9 cellular contexts compared by ENCODE assay signal in genomic region chr7:99580778-99581332, GRCh38. TPM values are rescaled to one million over a fixed set of nuclear protein-coding genes. Genes with fewer than 3 reads are reported as not detected.
DNase-seq lines count a peak whose midpoint lies in the region; ATAC-seq, FAIRE-seq and TF ChIP-seq lines count a peak whose summit lies in the region.
"Not testable (repeated sequence)": the region's sequence is repeated elsewhere in the genome, so short reads cannot be mapped to it uniquely, and the experiment has no call there.
"Had no signal": no experiment of that assay in that cellular context is flagged by ENCODE, and none has a peak within 500 bp of the region (broad histone marks: within the 10 kb centered on the region; RNA-seq: fewer than 3 reads in every experiment).

No MANE protein-coding gene starts in this region.

- not testable (repeated sequence) for FAIRE-seq in GM12878 (lab: Jason Lieb, UNC); keratinocyte (lab: Jason Lieb, UNC)

- H3K4me2 ChIP-seq in GM12878 (ENCODE audit: control insufficient read depth, insufficient read depth) (peak overlapping the region; percentile 78), keratinocyte (ENCODE audit: control insufficient read depth, extremely low read depth, insufficient read depth, low read depth, low read length) (peak overlapping the region; percentile 83)

- peak overlapping the region; percentile 97 for H2AFZ ChIP-seq in ACC112 (ENCODE audit: low read length, unreplicated experiment)
- not testable (repeated sequence) for H2AFZ ChIP-seq in GM12878 (ENCODE audit: control insufficient read depth, low read depth, low read length)
- peak overlapping the region; percentile 90 for H2AFZ ChIP-seq in keratinocyte (ENCODE audit: control insufficient read depth, low read length)

- WGBS in GM12878 (ENCODE audit: insufficient coverage, insufficient replicate concordance, low lambda C conversion rate, missing lambda C conversion rate), result 70% methylated on average over 4 of the region's 4 CpGs

- peaks cover 16% of the 10 kb centered on the region for H3K4me1 Mint-ChIP-seq in HFFc6 (ENCODE audit: low read depth)
- peaks cover 19% of the 10 kb centered on the region for H3K4me1 Mint-ChIP-seq in activated CD4-positive, alpha-beta T cell treated with anti-CD3 and anti-CD28 coated beads for 36 hours
- H3K4me1 Mint-ChIP-seq in nephron, result not testable (repeated sequence)
- peaks cover 21% of the 10 kb centered on the region for H3K4me1 Mint-ChIP-seq in stimulated activated effector memory CD8-positive, alpha-beta T cell treated with anti-CD3 and anti-CD28 coated beads, Interleukin-12 subunit alpha, Interleukin-12 subunit beta, amount 100 ng/mL, for 72 hours

- DNase-seq in HFFc6; activated CD4-positive, alpha-beta T cell treated with anti-CD3 and anti-CD28 coated beads for 36 hours; GM12878 (ENCODE audit: low read depth, low spot score); epithelial cell of proximal tubule (ENCODE audit: low read depth); keratinocyte (ENCODE audit: low read depth, low spot score); stimulated activated effector memory CD8-positive, alpha-beta T cell treated with anti-CD3 and anti-CD28 coated beads, Interleukin-12 subunit alpha, Interleukin-12 subunit beta, amount 100 ng/mL, for 72 hours (ENCODE audit: low spot score in 2 of 2): not testable (repeated sequence)

- TF ChIP-seq CTCF in HFFc6 (IDR thresholded peaks at IDR 0.05); GM12878 (IDR thresholded peaks at IDR 0.05 in 2 of 3, conservative IDR thresholded peaks at IDR 0.05 in 1 of 3; ENCODE audit: control insufficient read depth in 2 of 3, extremely low read depth in 1 of 3, insufficient read depth in 1 of 3, low read depth in 3 of 3, low read length in 3 of 3); epithelial cell of proximal tubule (conservative IDR thresholded peaks at IDR 0.05; ENCODE audit: low read depth, low read length); keratinocyte (optimal IDR thresholded peaks at IDR 0.05 in 1 of 3, IDR thresholded peaks at IDR 0.05 in 1 of 3, conservative IDR thresholded peaks at IDR 0.05 in 1 of 3; ENCODE audit: extremely low read depth in 1 of 3, insufficient read depth in 2 of 3, low read length in 3 of 3); nephron (IDR thresholded peaks at IDR 0.05; ENCODE audit: unreplicated experiment in 3 of 3): not testable (repeated sequence)

- H3K27ac Mint-ChIP-seq in HFFc6, result not testable (repeated sequence)
- H3K27ac Mint-ChIP-seq in activated CD4-positive, alpha-beta T cell treated with anti-CD3 and anti-CD28 coated beads for 36 hours, result peak overlapping the region; percentile 73
- peak overlapping the region; percentile 83 to 91 (median 85) for H3K27ac Mint-ChIP-seq in nephron
- H3K27ac Mint-ChIP-seq in stimulated activated effector memory CD8-positive, alpha-beta T cell treated with anti-CD3 and anti-CD28 coated beads, Interleukin-12 subunit alpha, Interleukin-12 subunit beta, amount 100 ng/mL, for 72 hours, result peak overlapping the region; percentile 81

- dilution Hi-C loops in keratinocyte (cut with MboI; ENCODE audit: extremely low pct_ligation_motif_present, low sequenced_read_pairs), result not testable (repeated sequence)

- H3K27me3 Mint-ChIP-seq in HFFc6 (ENCODE audit: insufficient read depth); activated CD4-positive, alpha-beta T cell treated with anti-CD3 and anti-CD28 coated beads for 36 hours; nephron (ENCODE audit: low read depth): not testable (repeated sequence)

- H3K9me1 ChIP-seq in keratinocyte (ENCODE audit: control insufficient read depth, extremely low read depth, insufficient read depth, low read length), result not testable (repeated sequence)

- H3K4me3 ChIP-seq in ACC112 (ENCODE audit: low read depth, low read length), result peak overlapping the region; percentile 79
- peak overlapping the region; percentile 37 for H3K4me3 ChIP-seq in GM12878
- peak overlapping the region; percentile 64 for H3K4me3 ChIP-seq in epithelial cell of proximal tubule (ENCODE audit: low read depth, low read length)
- peak overlapping the region in 1 of 3 experiments; percentile 61 for H3K4me3 ChIP-seq in keratinocyte (ENCODE audit: control insufficient read depth in 2 of 3, extremely low read depth in 1 of 3, insufficient read depth in 2 of 3, low read depth in 1 of 3, low read length in 3 of 3)

- SMC1A ChIA-PET in GM12878 (lab: Charles Lee; ENCODE audit: uncharacterized antibody, unreplicated experiment), result not testable (repeated sequence)

- ATAC-seq in activated CD4-positive, alpha-beta T cell treated with anti-CD3 and anti-CD28 coated beads for 36 hours; GM12878; stimulated activated effector memory CD8-positive, alpha-beta T cell treated with anti-CD3 and anti-CD28 coated beads, Interleukin-12 subunit alpha, Interleukin-12 subunit beta, amount 100 ng/mL, for 72 hours: not testable (repeated sequence)

- RAD21 ChIA-PET in GM12878 (lab: Charles Lee; ENCODE audit: unreplicated experiment), result not testable (repeated sequence)

- H3K36me3 Mint-ChIP-seq in HFFc6 (ENCODE audit: low read depth); activated CD4-positive, alpha-beta T cell treated with anti-CD3 and anti-CD28 coated beads for 36 hours (ENCODE audit: low read depth); nephron (ENCODE audit: low read depth); stimulated activated effector memory CD8-positive, alpha-beta T cell treated with anti-CD3 and anti-CD28 coated beads, Interleukin-12 subunit alpha, Interleukin-12 subunit beta, amount 100 ng/mL, for 72 hours: not testable (repeated sequence)

- not testable (repeated sequence) for H3K9ac ChIP-seq in GM12878 (ENCODE audit: control insufficient read depth, insufficient read depth, low read length)
- H3K9ac ChIP-seq in keratinocyte (ENCODE audit: control insufficient read depth, extremely low read depth, insufficient read depth, low read length), result peak overlapping the region; percentile 37

- POLR2A ChIA-PET in activated CD4-positive, alpha-beta T cell treated with anti-CD3 and anti-CD28 coated beads for 36 hours (lab: Charles Lee), result interaction anchor here (1.1 kb wide), 1 partner anchor 109 kb away, joined by 6 read pairs; no protein-coding TSS in a partner anchor
- POLR2A ChIA-PET in GM12878 (lab: Charles Lee), result not testable (repeated sequence)

- not testable (repeated sequence) for TF ChIP-seq RAD21 in GM12878 (IDR thresholded peaks at IDR 0.05; ENCODE audit: insufficient read depth, low read depth, low read length)

- in situ Hi-C loops in GM12878 (cut with MboI), result not testable (repeated sequence)

- TF ChIP-seq EP300 in GM12878 (IDR thresholded peaks at IDR 0.05; ENCODE audit: borderline replicate concordance in 1 of 2, control insufficient read depth in 1 of 2, low read depth in 2 of 2, low read length in 2 of 2), result not testable (repeated sequence)

- BruUV-seq in GM12878 (replicated peaks; lab: Mats Ljungman, UMichigan), result not testable (repeated sequence)

- H3K9me3 Mint-ChIP-seq in HFFc6; activated CD4-positive, alpha-beta T cell treated with anti-CD3 and anti-CD28 coated beads for 36 hours (ENCODE audit: low read depth); nephron; stimulated activated effector memory CD8-positive, alpha-beta T cell treated with anti-CD3 and anti-CD28 coated beads, Interleukin-12 subunit alpha, Interleukin-12 subunit beta, amount 100 ng/mL, for 72 hours: not testable (repeated sequence)

- H3K4me3 Mint-ChIP-seq in HFFc6 (peak overlapping the region; percentile 86), nephron (peak overlapping the region; percentile 93 to 95 (median 93))
- peak overlapping the region; percentile 70 for H3K4me3 Mint-ChIP-seq in activated CD4-positive, alpha-beta T cell treated with anti-CD3 and anti-CD28 coated beads for 36 hours
- peak overlapping the region; percentile 79 for H3K4me3 Mint-ChIP-seq in stimulated activated effector memory CD8-positive, alpha-beta T cell treated with anti-CD3 and anti-CD28 coated beads, Interleukin-12 subunit alpha, Interleukin-12 subunit beta, amount 100 ng/mL, for 72 hours

- H3K9me3 ChIP-seq in GM12878 (replicated peaks; ENCODE audit: control insufficient read depth, insufficient read depth, low read length); keratinocyte (ENCODE audit: control insufficient read depth, low read depth, low read length): not testable (repeated sequence)

- H3K27me3 ChIP-seq in ACC112 (ENCODE audit: insufficient read depth, low read length), result peaks cover 17% of the 10 kb centered on the region; the same call in 1 of the 2 replicates
- H3K27me3 ChIP-seq in GM12878 (replicated peaks in 1 of 2; ENCODE audit: control insufficient read depth in 2 of 2, insufficient read depth in 2 of 2, low read length in 1 of 2); keratinocyte (ENCODE audit: control insufficient read depth, extremely low read depth, insufficient read depth, low read length): not testable (repeated sequence)

- H3K79me2 ChIP-seq in ACC112 (ENCODE audit: control insufficient read depth, insufficient read depth, low read length, unreplicated experiment); GM12878 (ENCODE audit: control insufficient read depth, insufficient read depth, low read length); keratinocyte (ENCODE audit: control insufficient read depth, insufficient read depth, low read length): not testable (repeated sequence)

- not testable (repeated sequence) for H3K27ac ChIP-seq in ACC112 (ENCODE audit: low read depth, low read length); GM12878 (ENCODE audit: control insufficient read depth, insufficient read depth); keratinocyte (ENCODE audit: control insufficient read depth, insufficient read depth, low read length)

- H3K36me3 ChIP-seq in ACC112 (ENCODE audit: insufficient read depth, low read length); GM12878 (ENCODE audit: control insufficient read depth in 2 of 2, insufficient read depth in 2 of 2, low read length in 1 of 2); keratinocyte (ENCODE audit: control insufficient read depth in 2 of 2, extremely low read depth in 1 of 2, insufficient read depth in 2 of 2, low read length in 2 of 2): not testable (repeated sequence)

- intact Hi-C loops in activated CD4-positive, alpha-beta T cell treated with anti-CD3 and anti-CD28 coated beads for 36 hours (cut with DNase I, micrococcal nuclease), result loop anchor here (1.0 to 2.0 kb wide), 2 partner anchors 36 to 109 kb away; partner anchors contain the start of genes ZSCAN25 (in 2 of the 2) and ZNF789 (in 1 of the 2)
- intact Hi-C loops in GM12878 (cut with micrococcal nuclease; ENCODE audit: unreplicated experiment), result loop anchor here (2.0 kb wide), 1 partner anchor 20 kb away; no protein-coding TSS in a partner anchor

- TF ChIP-seq POLR2A in GM12878 (IDR thresholded peaks at IDR 0.05; ENCODE audit: low read depth, low read length), result not testable (repeated sequence)

- H4K20me1 ChIP-seq in GM12878 (ENCODE audit: control insufficient read depth, insufficient read depth); keratinocyte (ENCODE audit: control insufficient read depth, extremely low read depth, insufficient read depth, low read length): not testable (repeated sequence)

- H3K4me1 ChIP-seq in ACC112 (ENCODE audit: control insufficient read depth, insufficient read depth, low read length, unreplicated experiment); GM12878 (ENCODE audit: control insufficient read depth, insufficient read depth, low read length): not testable (repeated sequence)
- H3K4me1 ChIP-seq in keratinocyte (ENCODE audit: control insufficient read depth, extremely low read depth, insufficient read depth, low read length), result peaks cover 12% of the 10 kb centered on the region

- CTCF ChIA-PET in activated CD4-positive, alpha-beta T cell treated with anti-CD3 and anti-CD28 coated beads for 36 hours (lab: Charles Lee), result interaction anchor here (0.6 to 1.4 kb wide), 5 partner anchors 17 to 1252 kb away, joined by 3 to 4 read pairs (median 3); partner anchors contain the start of gene TMEM225B
- CTCF ChIA-PET in GM12878 (lab: Yijun Ruan, JAX), result not testable (repeated sequence)

RNA-seq across cellular contexts. Expression of gene TMEM225B, which starts 17.2 kb away (rescaled TPM):
- total RNA-seq in HFFc6 (2021; fragmentation: NEBNext Ultra II Directional; extraction: Animal tissue kit (Norgen Biotek cat#: 25700)), result 1 to 10 TPM in 1 of 6 experiments, under 1 TPM in 5; 0.24 to 1.4 (median 0.52) TPM
- total RNA-seq in activated CD4-positive, alpha-beta T cell treated with anti-CD3 and anti-CD28 coated beads for 36 hours, result under 1 TPM; 0.57 to 0.58 TPM
- 1.1 and 1.9 TPM in 2 replicates for total RNA-seq in GM12878 (2013; cell fraction: nucleolus; rRNA removed)
- total RNA-seq in GM12878 (2014; rRNA removed) (0.60 and 0.62 TPM in 2 replicates), GM12878 (2014; rRNA removed; fragmentation: Illumina TruSeq; extraction: Trizol) (0.23 and 0.31 TPM in 2 replicates), GM12878 (2021) (0.26 and 0.45 TPM in 2 replicates), epithelial cell of proximal tubule (0.17 and 0.43 TPM in 2 replicates)
- 0.60 TPM for polyA plus RNA-seq in GM12878 (2011; ENCODE audit: low read depth)
- polyA plus RNA-seq in GM12878 (2011; rRNA removed) (1.4 and 1.9 TPM in 2 replicates), GM12878 (2014; fragmentation: Illumina TruSeq; extraction: Trizol) (0.22 TPM in 1 of 2 replicates, not detected in the other), GM12878 (2014; fragmentation: Nextera tagmentation; extraction: Ambion mirVana) (under 1 TPM; 0.31 to 0.55 TPM), GM12878 (2014; rRNA removed) (0.11 and 0.85 TPM in 2 replicates), GM12878 (2016; fragmentation: Nextera tagmentation; extraction: Ambion mirVana) (under 1 TPM; 0.27 to 0.55 TPM), keratinocyte (0.18 to 0.26 TPM (median 0.23 TPM) in 3 replicates)
- polyA plus RNA-seq in GM12878 (2011; cell fraction: cytosol; rRNA removed), result 1.3 TPM in 2 replicates
- 2.0 and 5.1 TPM in 2 replicates for polyA plus RNA-seq in GM12878 (2011; cell fraction: nucleus; rRNA removed)
- polyA plus RNA-seq in GM12878 (2012), result 0.62 and 0.68 TPM in 2 replicates
- 0.67 and 1.4 TPM in 2 replicates for polyA minus RNA-seq in GM12878 (2011; rRNA and poly(A)+ RNA removed)
- not detected in 2 replicates for polyA minus RNA-seq in GM12878 (2011; cell fraction: cytosol; rRNA and poly(A)+ RNA removed)
- polyA minus RNA-seq in GM12878 (2011; cell fraction: nucleus; rRNA and poly(A)+ RNA removed), result 0.36 TPM in 1 of 2 replicates, not detected in the other
- polyA plus RNA-seq in keratinocyte (2011; ENCODE audit: low read depth), result 0.26 TPM
- 0.05 and 0.13 TPM in 2 replicates for polyA plus RNA-seq in keratinocyte (2011; cell fraction: cytosol; rRNA removed)
- 0.15 and 0.19 TPM in 2 replicates for polyA plus RNA-seq in keratinocyte (2011; cell fraction: nucleus; rRNA removed)
- polyA plus RNA-seq in keratinocyte (2012; ENCODE audit: low replicate concordance), result 1.7 TPM in 1 of 2 replicates, not detected in the other
- 0.20 TPM in 1 of 3 replicates, not detected in the others for polyA minus RNA-seq in keratinocyte
- polyA minus RNA-seq in keratinocyte (2011; cell fraction: cytosol; rRNA and poly(A)+ RNA removed), result not detected
- polyA minus RNA-seq in keratinocyte (2011; cell fraction: nucleus; rRNA and poly(A)+ RNA removed), result not detected in 2 replicates
- total RNA-seq: A172 had no signal

RNA-seq across cellular contexts. Expression of gene ZNF655, which starts 22.4 kb away (rescaled TPM):
- total RNA-seq in HFFc6 (2021; fragmentation: NEBNext Ultra II Directional; extraction: Animal tissue kit (Norgen Biotek cat#: 25700)), result 10 to 100 TPM; 38.6 to 50.0 (median 43.5) TPM
- total RNA-seq in activated CD4-positive, alpha-beta T cell treated with anti-CD3 and anti-CD28 coated beads for 36 hours, result 10 to 100 TPM; 51.1 to 52.0 TPM
- total RNA-seq in GM12878 (2013; cell fraction: nucleolus; rRNA removed), result 323 and 325 TPM in 2 replicates
- total RNA-seq in GM12878 (2014; rRNA removed), result 54.3 and 57.2 TPM in 2 replicates
- 52.9 and 54.2 TPM in 2 replicates for total RNA-seq in GM12878 (2014; rRNA removed; fragmentation: Illumina TruSeq; extraction: Trizol)
- total RNA-seq in GM12878 (2021), result 43.7 and 43.8 TPM in 2 replicates
- polyA plus RNA-seq in GM12878 (2011; ENCODE audit: low read depth), result 24.4 TPM
- 107 and 133 TPM in 2 replicates for polyA plus RNA-seq in GM12878 (2011; rRNA removed)
- polyA plus RNA-seq in GM12878 (2011; cell fraction: cytosol; rRNA removed), result 71.5 and 86.9 TPM in 2 replicates
- polyA plus RNA-seq in GM12878 (2011; cell fraction: nucleus; rRNA removed), result 173 and 184 TPM in 2 replicates
- 34.9 and 40.6 TPM in 2 replicates for polyA plus RNA-seq in GM12878 (2012)
- polyA plus RNA-seq in GM12878 (2014; fragmentation: Illumina TruSeq; extraction: Trizol), result 61.2 and 80.1 TPM in 2 replicates
- polyA plus RNA-seq in GM12878 (2014; fragmentation: Nextera tagmentation; extraction: Ambion mirVana), result 10 to 100 TPM; 14.5 to 21.4 TPM
- 75.1 and 76.0 TPM in 2 replicates for polyA plus RNA-seq in GM12878 (2014; rRNA removed)
- 10 to 100 TPM; 52.1 to 52.7 TPM for polyA plus RNA-seq in GM12878 (2016; fragmentation: Nextera tagmentation; extraction: Ambion mirVana)
- 76.9 and 90.5 TPM in 2 replicates for polyA minus RNA-seq in GM12878 (2011; rRNA and poly(A)+ RNA removed)
- 22.1 and 28.3 TPM in 2 replicates for polyA minus RNA-seq in GM12878 (2011; cell fraction: cytosol; rRNA and poly(A)+ RNA removed)
- 73.3 and 96.1 TPM in 2 replicates for polyA minus RNA-seq in GM12878 (2011; cell fraction: nucleus; rRNA and poly(A)+ RNA removed)
- 31.5 and 53.8 TPM in 2 replicates for total RNA-seq in epithelial cell of proximal tubule
- 46.2 to 71.1 TPM (median 59.6 TPM) in 3 replicates for polyA plus RNA-seq in keratinocyte
- 6.2 TPM for polyA plus RNA-seq in keratinocyte (2011; ENCODE audit: low read depth)
- 31.4 and 45.4 TPM in 2 replicates for polyA plus RNA-seq in keratinocyte (2011; cell fraction: cytosol; rRNA removed)
- polyA plus RNA-seq in keratinocyte (2011; cell fraction: nucleus; rRNA removed), result 121 and 122 TPM in 2 replicates
- polyA plus RNA-seq in keratinocyte (2012; ENCODE audit: low replicate concordance), result 21.3 and 34.4 TPM in 2 replicates
- polyA minus RNA-seq in keratinocyte, result 29.8 to 69.0 TPM (median 31.3 TPM) in 3 replicates
- polyA minus RNA-seq in keratinocyte (2011; cell fraction: cytosol; rRNA and poly(A)+ RNA removed), result 21.1 TPM
- polyA minus RNA-seq in keratinocyte (2011; cell fraction: nucleus; rRNA and poly(A)+ RNA removed), result 44.1 and 62.5 TPM in 2 replicates

RNA-seq across cellular contexts. Expression of gene FAM200A, which starts 28.9 kb away (rescaled TPM):
- total RNA-seq in HFFc6 (2021; fragmentation: NEBNext Ultra II Directional; extraction: Animal tissue kit (Norgen Biotek cat#: 25700)), result 1 to 10 TPM; 3.6 to 5.5 (median 5.3) TPM
- total RNA-seq in activated CD4-positive, alpha-beta T cell treated with anti-CD3 and anti-CD28 coated beads for 36 hours, result 1 to 10 TPM; 4.9 to 5.5 TPM
- total RNA-seq in GM12878 (2013; cell fraction: nucleolus; rRNA removed), result 14.0 and 14.3 TPM in 2 replicates
- total RNA-seq in GM12878 (2014; rRNA removed) (5.6 and 7.6 TPM in 2 replicates), GM12878 (2014; rRNA removed; fragmentation: Illumina TruSeq; extraction: Trizol) (7.6 and 8.0 TPM in 2 replicates), GM12878 (2021) (4.0 and 4.1 TPM in 2 replicates), epithelial cell of proximal tubule (6.0 and 6.2 TPM in 2 replicates)
- 1.8 TPM for polyA plus RNA-seq in GM12878 (2011; ENCODE audit: low read depth)
- polyA plus RNA-seq in GM12878 (2011; rRNA removed) (7.6 and 11.4 TPM in 2 replicates), GM12878 (2014; fragmentation: Illumina TruSeq; extraction: Trizol) (7.4 and 9.6 TPM in 2 replicates), GM12878 (2014; fragmentation: Nextera tagmentation; extraction: Ambion mirVana) (1 to 10 TPM; 2.7 to 3.1 TPM), GM12878 (2014; rRNA removed) (4.8 and 6.4 TPM in 2 replicates), GM12878 (2016; fragmentation: Nextera tagmentation; extraction: Ambion mirVana) (1 to 10 TPM; 6.6 to 9.0 TPM), keratinocyte (5.5 to 7.6 TPM (median 5.7 TPM) in 3 replicates)
- polyA plus RNA-seq in GM12878 (2011; cell fraction: cytosol; rRNA removed), result 3.9 and 4.2 TPM in 2 replicates
- 2.1 and 2.4 TPM in 2 replicates for polyA plus RNA-seq in GM12878 (2011; cell fraction: nucleus; rRNA removed)
- polyA plus RNA-seq in GM12878 (2012), result 2.3 and 4.2 TPM in 2 replicates
- polyA minus RNA-seq in GM12878 (2011; rRNA and poly(A)+ RNA removed), result 2.7 and 3.1 TPM in 2 replicates
- 2.5 TPM in 2 replicates for polyA minus RNA-seq in GM12878 (2011; cell fraction: cytosol; rRNA and poly(A)+ RNA removed)
- polyA minus RNA-seq in GM12878 (2011; cell fraction: nucleus; rRNA and poly(A)+ RNA removed), result 3.7 and 5.5 TPM in 2 replicates
- 2.0 TPM for polyA plus RNA-seq in keratinocyte (2011; ENCODE audit: low read depth)
- 4.8 and 7.8 TPM in 2 replicates for polyA plus RNA-seq in keratinocyte (2011; cell fraction: cytosol; rRNA removed)
- polyA plus RNA-seq in keratinocyte (2011; cell fraction: nucleus; rRNA removed), result 4.6 and 6.6 TPM in 2 replicates
- polyA plus RNA-seq in keratinocyte (2012; ENCODE audit: low replicate concordance), result 3.4 and 4.1 TPM in 2 replicates
- 0.82 to 3.7 TPM (median 1.2 TPM) in 3 replicates for polyA minus RNA-seq in keratinocyte
- polyA minus RNA-seq in keratinocyte (2011; cell fraction: cytosol; rRNA and poly(A)+ RNA removed), result 3.6 TPM
- polyA minus RNA-seq in keratinocyte (2011; cell fraction: nucleus; rRNA and poly(A)+ RNA removed), result 3.2 and 5.5 TPM in 2 replicates

RNA-seq across cellular contexts. Expression of gene ZSCAN25, which starts 35.9 kb away (rescaled TPM):
- 10 to 100 TPM in 3 of 6 experiments, 1 to 10 TPM in 3; 9.3 to 12.6 (median 9.9) TPM for total RNA-seq in HFFc6 (2021; fragmentation: NEBNext Ultra II Directional; extraction: Animal tissue kit (Norgen Biotek cat#: 25700))
- total RNA-seq in activated CD4-positive, alpha-beta T cell treated with anti-CD3 and anti-CD28 coated beads for 36 hours, result 10 to 100 TPM; 20.5 to 25.2 TPM
- 50.8 and 54.7 TPM in 2 replicates for total RNA-seq in GM12878 (2013; cell fraction: nucleolus; rRNA removed)
- total RNA-seq in GM12878 (2014; rRNA removed) (11.1 and 11.4 TPM in 2 replicates), GM12878 (2014; rRNA removed; fragmentation: Illumina TruSeq; extraction: Trizol) (8.0 and 8.3 TPM in 2 replicates), GM12878 (2021) (11.4 and 14.5 TPM in 2 replicates), epithelial cell of proximal tubule (7.4 and 11.0 TPM in 2 replicates)
- 4.1 TPM for polyA plus RNA-seq in GM12878 (2011; ENCODE audit: low read depth)
- polyA plus RNA-seq in GM12878 (2011; rRNA removed) (14.9 and 15.6 TPM in 2 replicates), GM12878 (2014; fragmentation: Illumina TruSeq; extraction: Trizol) (4.7 and 6.4 TPM in 2 replicates), GM12878 (2014; fragmentation: Nextera tagmentation; extraction: Ambion mirVana) (under 1 TPM; 0.79 to 0.98 TPM), GM12878 (2014; rRNA removed) (8.8 and 9.5 TPM in 2 replicates), GM12878 (2016; fragmentation: Nextera tagmentation; extraction: Ambion mirVana) (10 to 100 TPM in 1 of 2 experiments, 1 to 10 TPM in 1; 9.8 to 10.1 TPM), keratinocyte (10.3 to 13.1 TPM (median 11.6 TPM) in 3 replicates)
- 14.0 and 15.4 TPM in 2 replicates for polyA plus RNA-seq in GM12878 (2011; cell fraction: cytosol; rRNA removed)
- 22.0 and 25.2 TPM in 2 replicates for polyA plus RNA-seq in GM12878 (2011; cell fraction: nucleus; rRNA removed)
- 5.0 and 6.6 TPM in 2 replicates for polyA plus RNA-seq in GM12878 (2012)
- 36.6 and 51.0 TPM in 2 replicates for polyA minus RNA-seq in GM12878 (2011; rRNA and poly(A)+ RNA removed)
- 5.3 and 6.4 TPM in 2 replicates for polyA minus RNA-seq in GM12878 (2011; cell fraction: cytosol; rRNA and poly(A)+ RNA removed)
- 29.3 and 56.6 TPM in 2 replicates for polyA minus RNA-seq in GM12878 (2011; cell fraction: nucleus; rRNA and poly(A)+ RNA removed)
- 3.1 TPM for polyA plus RNA-seq in keratinocyte (2011; ENCODE audit: low read depth)
- polyA plus RNA-seq in keratinocyte (2011; cell fraction: cytosol; rRNA removed), result 5.3 and 6.2 TPM in 2 replicates
- polyA plus RNA-seq in keratinocyte (2011; cell fraction: nucleus; rRNA removed), result 19.5 and 21.2 TPM in 2 replicates
- 3.9 and 8.5 TPM in 2 replicates for polyA plus RNA-seq in keratinocyte (2012; ENCODE audit: low replicate concordance)
- polyA minus RNA-seq in keratinocyte, result 16.4 to 21.7 TPM (median 19.2 TPM) in 3 replicates
- 9.6 TPM for polyA minus RNA-seq in keratinocyte (2011; cell fraction: cytosol; rRNA and poly(A)+ RNA removed)
- 16.1 and 21.2 TPM in 2 replicates for polyA minus RNA-seq in keratinocyte (2011; cell fraction: nucleus; rRNA and poly(A)+ RNA removed)
